17 cellular contexts compared by ENCODE assay signal in genomic region chr14:89042021-89042420, GRCh38.
"Had no signal": no experiment of that assay in that cellular context is flagged by ENCODE, and none has a peak within 500 bp of the region (broad histone marks: within the 10 kb centered on the region; RNA-seq: fewer than 3 reads in every experiment).

No MANE protein-coding gene starts in this region.

- FAIRE-seq: TTC549 had no signal

- DNase-seq: activated CD4-positive, alpha-beta T cell treated with anti-CD3 and anti-CD28 coated beads for 36 hours; activated CD4-positive, alpha-beta T cell treated with anti-CD3 and anti-CD28 coated beads, Interleukin-2, amount 50 U/mL, for 48 hours; activated gamma-delta T cell; effector CD4-positive, alpha-beta T cell; left lung; psoas muscle; right cardiac atrium; stimulated activated CD4-positive, alpha-beta T cell treated with anti-CD3 and anti-CD28 coated beads, Interleukin-15, amount 100 ng/mL, for 24 hours; stimulated activated CD4-positive, alpha-beta T cell treated with anti-CD3 and anti-CD28 coated beads, Interleukin-2, amount 100 ng/mL, for 48 hours; stimulated activated naive CD8-positive, alpha-beta T cell treated with anti-CD3 and anti-CD28 coated beads, Interleukin-15, amount 100 ng/mL, for 72 hours had no signal

- H3K9me3 ChIP-seq: gastroesophageal sphincter, left lung, psoas muscle had no signal

- H3K27me3 ChIP-seq: gastroesophageal sphincter, heart left ventricle, left lung had no signal

- H3K4me3 ChIP-seq: left lung, skin epidermis had no signal

- ATAC-seq: activated CD4-positive, alpha-beta T cell treated with anti-CD3 and anti-CD28 coated beads for 36 hours; activated naive CD4-positive, alpha-beta T cell treated with anti-CD3 and anti-CD28 coated beads, Interleukin-2, amount 50 U/mL, for 72 hours; esophagus mucosa; gastroesophageal sphincter; stimulated activated naive CD8-positive, alpha-beta T cell treated with anti-CD3 and anti-CD28 coated beads, Interleukin-15, amount 100 ng/mL, for 72 hours; WTC11 had no signal

- H3K36me3 ChIP-seq: gastroesophageal sphincter, heart left ventricle, left lung had no signal
